11 cellular contexts compared by ENCODE assay signal in the genomic region with DNA sequence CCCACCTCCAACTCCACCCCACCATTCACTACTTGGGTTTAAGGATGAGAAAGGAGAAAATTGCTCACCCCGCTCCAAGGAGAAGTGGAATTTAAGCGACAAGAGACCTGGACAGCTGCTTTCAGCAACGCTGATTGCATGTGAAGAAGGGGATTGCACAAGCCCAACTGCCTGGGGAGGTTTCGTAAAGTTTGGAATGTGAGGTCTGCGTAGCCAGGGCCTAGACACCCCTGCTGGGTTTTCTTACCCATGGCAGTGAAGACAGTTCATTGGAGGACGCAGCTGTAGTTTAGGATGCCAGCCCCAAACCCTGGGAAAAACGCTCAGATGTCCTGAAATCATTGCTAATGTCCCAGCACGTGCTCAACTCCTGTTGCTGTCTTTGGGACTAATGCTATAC.
DNase-seq lines count a peak whose midpoint lies in the region; ATAC-seq and TF ChIP-seq lines count a peak whose summit lies in the region.
"Had no signal": no experiment of that assay in that cellular context is flagged by ENCODE, and none has a peak within 500 bp of the region (broad histone marks: within the 10 kb centered on the region; RNA-seq: fewer than 3 reads in every experiment).

No MANE protein-coding gene starts in this region.

- DNase-seq in GM23248 = peak; percentile 14
- DNase-seq in SJCRH30 = peak; percentile 65 to 71
- peak; percentile 62 to 91 for DNase-seq in cardiac muscle cell (ENCODE audit: low read depth in 1 of 2, low spot score in 1 of 2)
- peak; percentile 88 for DNase-seq in osteocyte (ENCODE audit: extremely low spot score, unreplicated experiment)
- no peak for DNase-seq in H7
- no peak for DNase-seq in RKO (ENCODE audit: low spot score)
- no peak for DNase-seq in NCI-H748 (lab: John Stamatoyannopoulos, UW; ENCODE audit: unreplicated experiment)
- DNase-seq: SHP77, WERI-Rb-1 had no signal

- H3F3A ChIP-seq in GM23248 (ENCODE audit: insufficient read depth) = no peaks in the 10 kb centered on the region

- WGBS in GM23248 (ENCODE audit: low coverage in 1 of 2, low lambda C conversion rate in 2 of 2, missing lambda C conversion rate in 2 of 2), 2 experiments = 2 to 3% methylated on average over 8 of the region's 8 CpGs

- no peak overlapping the region for H3K4me3 Mint-ChIP-seq in osteocyte (ENCODE audit: unreplicated experiment)

- H3K79me2 ChIP-seq in GM23248 (ENCODE audit: insufficient read depth) = no peaks in the 10 kb centered on the region

- H3K36me3 ChIP-seq in GM23248 (ENCODE audit: low read depth) (no peaks in the 10 kb centered on the region), SJCRH30 (no peaks in the 10 kb centered on the region), cardiac muscle cell (no peaks in the 10 kb centered on the region), H7 (replicated peaks; ENCODE audit: control insufficient read depth, insufficient read depth, low read length) (no peaks in the 10 kb centered on the region)
- H3K36me3 ChIP-seq: BLaER1, WERI-Rb-1 had no signal

- H3K9me3 Mint-ChIP-seq in osteocyte (ENCODE audit: unreplicated experiment) = no peaks in the 10 kb centered on the region

- H3K27me3 ChIP-seq in GM23248 (replicated peaks; ENCODE audit: insufficient read depth) (no peaks in the 10 kb centered on the region), SJCRH30 (no peaks in the 10 kb centered on the region), cardiac muscle cell (no peaks in the 10 kb centered on the region), H7 (ENCODE audit: control insufficient read depth, insufficient read depth, low read length) (no peaks in the 10 kb centered on the region; the same call in 1 of the 2 replicates)
- H3K27me3 ChIP-seq: BLaER1 had no signal

- in situ Hi-C loops in GM23248 (cut with MboI) = no loop called here

- no peak overlapping the region for H3K4me2 ChIP-seq in GM23248 (ENCODE audit: unreplicated experiment)
- H3K4me2 ChIP-seq: BLaER1 had no signal

- TF ChIP-seq CTCF in cardiac muscle cell (IDR thresholded peaks at IDR 0.05; ENCODE audit: low read depth, low read length) (no peak), osteocyte (IDR thresholded peaks at IDR 0.05) (no peak)

- H3K4me3 ChIP-seq in GM23248 = no peak overlapping the region
- no peak overlapping the region for H3K4me3 ChIP-seq in SJCRH30
- no peak overlapping the region for H3K4me3 ChIP-seq in cardiac muscle cell
- H3K4me3 ChIP-seq in H7 (ENCODE audit: insufficient read depth, low read depth, low read length) = no peak overlapping the region
- H3K4me3 ChIP-seq: BLaER1 had no signal

- H3K36me3 Mint-ChIP-seq in osteocyte (ENCODE audit: unreplicated experiment) = no peaks in the 10 kb centered on the region

- H2AFZ ChIP-seq in GM23248 = no peak overlapping the region

- peaks cover 34% of the 10 kb centered on the region for H3K4me1 Mint-ChIP-seq in osteocyte (ENCODE audit: unreplicated experiment)

- no peak overlapping the region for H3K9ac ChIP-seq in GM23248
- H3K9ac ChIP-seq: BLaER1 had no signal

- H3K9me2 ChIP-seq in GM23248 (ENCODE audit: insufficient read depth) = no peaks in the 10 kb centered on the region

- ATAC-seq in HG03108 (IDR thresholded peaks at IDR 0.05; ENCODE audit: unreplicated experiment) = no peak

- H3K4me1 ChIP-seq in GM23248 (ENCODE audit: insufficient read depth) = no peaks in the 10 kb centered on the region
- peaks cover 33% of the 10 kb centered on the region for H3K4me1 ChIP-seq in SJCRH30
- H3K4me1 ChIP-seq in cardiac muscle cell (ENCODE audit: low read depth) = peaks cover 53% of the 10 kb centered on the region
- H3K4me1 ChIP-seq: BLaER1 had no signal

- peak overlapping the region; percentile 80 for H3K27ac Mint-ChIP-seq in osteocyte (ENCODE audit: unreplicated experiment)

- no peaks in the 10 kb centered on the region for H3K9me3 ChIP-seq in GM23248 (ENCODE audit: low read depth)
- H3K9me3 ChIP-seq in SJCRH30 (replicated peaks) = no peaks in the 10 kb centered on the region
- H3K9me3 ChIP-seq in cardiac muscle cell (ENCODE audit: low read depth) = no peaks in the 10 kb centered on the region
- H3K9me3 ChIP-seq: BLaER1 had no signal

- no peaks in the 10 kb centered on the region for H4K20me1 ChIP-seq in GM23248 (ENCODE audit: insufficient read depth)
- H4K20me1 ChIP-seq: BLaER1 had no signal

- H3K27me3 Mint-ChIP-seq in osteocyte (ENCODE audit: unreplicated experiment) = peaks cover 4% of the 10 kb centered on the region

- no peak overlapping the region for H3K27ac ChIP-seq in GM23248
- no peak overlapping the region for H3K27ac ChIP-seq in SJCRH30
- peak overlapping the region; percentile 18 for H3K27ac ChIP-seq in cardiac muscle cell
- H3K27ac ChIP-seq: BLaER1, WERI-Rb-1 had no signal

Comparison
In these comparisons a context has a peak if more than half of its experiments do, and no peak if none do; other contexts are left out.
1. DNase-seq: peak in GM23248 (single experiment), SJCRH30 (2 of 2), cardiac muscle cell (2 of 2) and osteocyte (single experiment); none in H7 (single experiment), RKO (single experiment) and NCI-H748 (single experiment).